In genomic region chr15:89101302-89102191, GRCh38 we compare ENCODE assay signal across 8 cellular contexts. TPM values are rescaled to one million over a fixed set of nuclear protein-coding genes. Genes with fewer than 3 reads are reported as not detected.
DNase-seq lines count a peak whose midpoint lies in the region; ATAC-seq and TF ChIP-seq lines count a peak whose summit lies in the region.

No MANE protein-coding gene starts in this region.

- H3K27ac ChIP-seq in epithelial cell of prostate (peak overlapping the region; percentile 95), neutrophil (peak overlapping the region; percentile 61), GM23338 (ENCODE audit: low read depth) (no peak overlapping the region)

- H3K4me2 ChIP-seq in GM23338: no peak overlapping the region

- DNase-seq in AG20443 (ENCODE audit: low spot score) (peak; percentile 93), NCI-H2196 (lab: John Stamatoyannopoulos, UW; ENCODE audit: unreplicated experiment) (peak; percentile 45), epithelial cell of prostate (ENCODE audit: low read depth, low spot score) (peak; percentile 94), GM23338 (ENCODE audit: low spot score) (no peak), NCI-H1092 (lab: John Stamatoyannopoulos, UW) (no peak)
- DNase-seq in activated CD4-positive, alpha-beta T cell treated with anti-CD3 and anti-CD28 coated beads for 48 hours: no peak

- H2AFZ ChIP-seq in GM23338: no peak overlapping the region

- H3K36me3 ChIP-seq in neutrophil (peaks cover 48% of the 10 kb centered on the region), GM23338 (ENCODE audit: insufficient read depth) (no peaks in the 10 kb centered on the region)

- peaks cover 3% of the 10 kb centered on the region; the same call in 1 of the 2 replicates for H3K9me2 ChIP-seq in GM23338 (ENCODE audit: insufficient read depth)

- H3F3A ChIP-seq in GM23338 (replicated peaks; ENCODE audit: low read depth): no peaks in the 10 kb centered on the region

- no peak overlapping the region for H3K27ac Mint-ChIP-seq in GM23338

- H3K4me3 ChIP-seq in neutrophil (ENCODE audit: low read depth in 1 of 2, low read length in 1 of 2) (no peak overlapping the region), GM23338 (no peak overlapping the region)

- H3K4me1 ChIP-seq in neutrophil (ENCODE audit: control insufficient read depth in 1 of 2, insufficient read depth in 1 of 2, low read depth in 1 of 2, low read length in 1 of 2): peaks cover 12 to 41% of the 10 kb centered on the region in 2 experiments
- H3K4me1 ChIP-seq in GM23338 (ENCODE audit: insufficient read depth): no peaks in the 10 kb centered on the region

- peaks cover 16% of the 10 kb centered on the region for H3K4me1 Mint-ChIP-seq in GM23338

- no peaks in the 10 kb centered on the region for H3K9me3 Mint-ChIP-seq in GM23338

- H4K20me1 ChIP-seq in GM23338 (replicated peaks; ENCODE audit: insufficient read depth): no peaks in the 10 kb centered on the region; the same call in 1 of the 2 replicates

- no peak overlapping the region for H3K4me3 Mint-ChIP-seq in GM23338

- TF ChIP-seq CTCF in neutrophil (IDR thresholded peaks at IDR 0.05): no peak
- no peak for TF ChIP-seq CTCF in GM23338 (conservative IDR thresholded peaks at IDR 0.05; ENCODE audit: low read depth in 2 of 2)

- H3K36me3 Mint-ChIP-seq in GM23338 (ENCODE audit: low read depth): peaks cover 3% of the 10 kb centered on the region; the same call in 2 of the 3 replicates

- no peaks in the 10 kb centered on the region for H3K9me3 ChIP-seq in neutrophil

- peaks cover 2% of the 10 kb centered on the region for H3K27me3 Mint-ChIP-seq in GM23338 (ENCODE audit: insufficient read depth, low read depth, poor library complexity)

- ATAC-seq in GM21423 (IDR thresholded peaks at IDR 0.05; ENCODE audit: unreplicated experiment): no peak
- ATAC-seq in GM23338: no peak

- no peaks in the 10 kb centered on the region for H3K27me3 ChIP-seq in neutrophil
- no peaks in the 10 kb centered on the region for H3K27me3 ChIP-seq in GM23338 (ENCODE audit: insufficient read depth)

- H3K79me2 ChIP-seq in GM23338 (replicated peaks; ENCODE audit: insufficient read depth): no peaks in the 10 kb centered on the region; the same call in 1 of the 2 replicates

TF ChIP-seq in GM23338, 12 proteins besides CTCF, POLR2A, EP300 and RAD21:
- no peak for TF ChIP-seq JUNB (IDR thresholded peaks at IDR 0.05; ENCODE audit: unreplicated experiment)
- TF ChIP-seq ZNF114 (CRISPR knock-in tag; IDR thresholded peaks at IDR 0.05): no peak
- TF ChIP-seq EZH2phosphoT487 (IDR thresholded peaks at IDR 0.05; ENCODE audit: unreplicated experiment): no peak
- TF ChIP-seq EZH2 (IDR thresholded peaks at IDR 0.05; ENCODE audit: low read depth, unreplicated experiment): no peak
- TF ChIP-seq ZNF331 (CRISPR knock-in tag; IDR thresholded peaks at IDR 0.05; ENCODE audit: low read depth): no peak
- TF ChIP-seq CREB1 (CRISPR knock-in tag; IDR thresholded peaks at IDR 0.05; ENCODE audit: low read depth): no peak
- no peak for TF ChIP-seq POLR2AphosphoS5 (IDR thresholded peaks at IDR 0.05; ENCODE audit: low read depth)
- TF ChIP-seq ZNF462 (CRISPR knock-in tag; IDR thresholded peaks at IDR 0.05): no peak
- no peak for TF ChIP-seq ETS1 (IDR thresholded peaks at IDR 0.05)
- TF ChIP-seq NANOG (IDR thresholded peaks at IDR 0.05; ENCODE audit: borderline replicate concordance): no peak
- TF ChIP-seq STAT1 (IDR thresholded peaks at IDR 0.05; ENCODE audit: unreplicated experiment): no peak
- TF ChIP-seq REST (IDR thresholded peaks at IDR 0.05; ENCODE audit: unreplicated experiment): no peak

RNA-seq across cellular contexts. Expression of gene ABHD2, which starts 13.3 kb away (rescaled TPM):
- total RNA-seq in GM23338 (2014; rRNA removed; shearing (Covaris generic)): 15.2 and 15.7 TPM in 2 replicates
- polyA plus RNA-seq in GM23338 (2016; fragmentation: Nextera tagmentation; extraction: Ambion mirVana): 5.2 and 5.3 TPM in 2 replicates

Comparison
In these comparisons a context has a peak if more than half of its experiments do, and no peak if none do; other contexts are left out.
1. DNase-seq: peak in AG20443 (single experiment), NCI-H2196 (single experiment) and epithelial cell of prostate (single experiment); none in GM23338 (single experiment), NCI-H1092 (single experiment) and activated CD4-positive, alpha-beta T cell treated with anti-CD3 and anti-CD28 coated beads for 48 hours (single experiment).